16 cellular contexts compared by ENCODE assay signal in genomic region chr14:74739293-74740030, GRCh38. TPM values are rescaled to one million over a fixed set of nuclear protein-coding genes. Genes with fewer than 3 reads are reported as not detected.
DNase-seq lines count a peak whose midpoint lies in the region; ATAC-seq and TF ChIP-seq lines count a peak whose summit lies in the region.
"Had no signal": no experiment of that assay in that cellular context is flagged by ENCODE, and none has a peak within 500 bp of the region (broad histone marks: within the 10 kb centered on the region; RNA-seq: fewer than 3 reads in every experiment).

No MANE protein-coding gene starts in this region.

- peak; percentile 8 for DNase-seq in ACHN
- DNase-seq in HT1080 (ENCODE audit: low read depth) = peak; percentile 23
- no peak for DNase-seq in WTC11 (ENCODE audit: low spot score)
- DNase-seq in fibroblast of pulmonary artery (ENCODE audit: low read depth) = peak; percentile 3
- DNase-seq in cerebellar nuclear complex (lab: John Stamatoyannopoulos, UW) = no peak
- DNase-seq in GM13977 (ENCODE audit: low spot score) = no peak
- no peak for DNase-seq in activated CD8-positive, alpha-beta T cell treated with anti-CD3 and anti-CD28 coated beads for 36 hours
- DNase-seq: AML-193, Caco-2, HFFc6, NCI-H1436, NCI-H2029 treated with DMSO at 0.1 percent for 48 hours, NCI-H510A, Peyer's patch had no signal

- POLR2A ChIA-PET in WTC11 (lab: Charles Lee) = no interaction called here
- POLR2A ChIA-PET in activated CD8-positive, alpha-beta T cell treated with anti-CD3 and anti-CD28 coated beads for 36 hours (lab: Charles Lee) = interaction anchor here (0.6 kb wide), 1 partner anchor 23 kb away, joined by 4 read pairs; no protein-coding TSS in a partner anchor

- H3K4me3 Mint-ChIP-seq in WTC11 = no peak overlapping the region
- H3K4me3 Mint-ChIP-seq in activated CD8-positive, alpha-beta T cell treated with anti-CD3 and anti-CD28 coated beads for 36 hours = no peak overlapping the region
- H3K4me3 Mint-ChIP-seq: HFFc6, IgD-negative memory B cell had no signal

- intact Hi-C loops in activated CD8-positive, alpha-beta T cell treated with anti-CD3 and anti-CD28 coated beads for 36 hours (cut with micrococcal nuclease) = no loop called here

- H3K27me3 Mint-ChIP-seq in WTC11 (ENCODE audit: low read depth) = no peaks in the 10 kb centered on the region
- H3K27me3 Mint-ChIP-seq in activated CD8-positive, alpha-beta T cell treated with anti-CD3 and anti-CD28 coated beads for 36 hours = no peaks in the 10 kb centered on the region
- H3K27me3 Mint-ChIP-seq: IgD-negative memory B cell had no signal

- H3K4me1 Mint-ChIP-seq in WTC11 = no peaks in the 10 kb centered on the region
- peaks cover 4% of the 10 kb centered on the region for H3K4me1 Mint-ChIP-seq in activated CD8-positive, alpha-beta T cell treated with anti-CD3 and anti-CD28 coated beads for 36 hours (ENCODE audit: low read depth)

- H3K9me3 Mint-ChIP-seq in WTC11 = no peaks in the 10 kb centered on the region
- H3K9me3 Mint-ChIP-seq in activated CD8-positive, alpha-beta T cell treated with anti-CD3 and anti-CD28 coated beads for 36 hours = no peaks in the 10 kb centered on the region
- H3K9me3 Mint-ChIP-seq: HFFc6, IgD-negative memory B cell had no signal

- CTCF ChIA-PET in WTC11 (lab: Charles Lee) = no interaction called here
- CTCF ChIA-PET in activated CD8-positive, alpha-beta T cell treated with anti-CD3 and anti-CD28 coated beads for 36 hours (lab: Charles Lee) = no interaction called here

- TF ChIP-seq CTCF in WTC11 (IDR thresholded peaks at IDR 0.05) (no peak), fibroblast of pulmonary artery (IDR thresholded peaks at IDR 0.05; ENCODE audit: low read length, missing control alignments) (no peak), GM13977 (IDR thresholded peaks at IDR 0.05; ENCODE audit: extremely low read depth, insufficient read depth, missing control alignments) (no peak)
- no peak for TF ChIP-seq CTCF in activated CD8-positive, alpha-beta T cell treated with anti-CD3 and anti-CD28 coated beads for 36 hours (IDR thresholded peaks at IDR 0.05)

- in situ Hi-C loops in ACHN (cut with HindIII; ENCODE audit: low pct_ligation_motif_present, low pct_unique_long_range_greater_than_20kb, low sequenced_read_pairs) (no loop called here), GM13977 (cut with MboI; ENCODE audit: low pct_unique_long_range_greater_than_20kb, low sequenced_read_pairs, unreplicated experiment) (no loop called here)

- H3K4me3 ChIP-seq in fibroblast of pulmonary artery (replicated peaks; ENCODE audit: low read depth, low read length) = no peak overlapping the region
- H3K4me3 ChIP-seq: Peyer's patch had no signal

- ATAC-seq in WTC11 (no peak), GM21360 (IDR thresholded peaks at IDR 0.05; ENCODE audit: unreplicated experiment) (no peak)
- ATAC-seq in activated CD8-positive, alpha-beta T cell treated with anti-CD3 and anti-CD28 coated beads for 36 hours = no peak

- peaks cover 19% of the 10 kb centered on the region for H3K36me3 Mint-ChIP-seq in WTC11
- H3K36me3 Mint-ChIP-seq in activated CD8-positive, alpha-beta T cell treated with anti-CD3 and anti-CD28 coated beads for 36 hours (ENCODE audit: low read depth) = peaks cover 24% of the 10 kb centered on the region

- H3K27ac Mint-ChIP-seq in WTC11 = no peak overlapping the region
- no peak overlapping the region for H3K27ac Mint-ChIP-seq in activated CD8-positive, alpha-beta T cell treated with anti-CD3 and anti-CD28 coated beads for 36 hours
- H3K27ac Mint-ChIP-seq: HFFc6, IgD-negative memory B cell had no signal

TF ChIP-seq in WTC11, 78 proteins besides CTCF, POLR2A, EP300 and RAD21:
- TF ChIP-seq GABPB1 (CRISPR knock-in tag; IDR thresholded peaks at IDR 0.05) = no peak
- no peak for TF ChIP-seq MXD4 (CRISPR knock-in tag; IDR thresholded peaks at IDR 0.05; ENCODE audit: borderline replicate concordance)
- TF ChIP-seq IRF2 (CRISPR knock-in tag; IDR thresholded peaks at IDR 0.05; ENCODE audit: borderline replicate concordance, low read depth) = no peak
- peak; percentile 80 for TF ChIP-seq ZNF121 (CRISPR knock-in tag; IDR thresholded peaks at IDR 0.05)
- no peak for TF ChIP-seq HMGA2 (CRISPR knock-in tag; IDR thresholded peaks at IDR 0.05)

RNA-seq across cellular contexts. Expression of gene YLPM1, which starts 23.7 kb away (rescaled TPM):
- 14.0 and 14.1 TPM in 2 replicates for total RNA-seq in HT1080 (2014; rRNA removed; shearing (Covaris generic))
- polyA plus RNA-seq in HT1080 (2015; cell fraction: cytosol; rRNA removed) = 16.8 and 23.2 TPM in 2 replicates
- polyA plus RNA-seq in HT1080 (2015; cell fraction: nucleus; rRNA removed) = 62.4 and 66.8 TPM in 2 replicates
- 65.6 to 67.1 TPM (median 66.6 TPM) in 3 replicates for total RNA-seq in WTC11 (2021)
- 10 to 100 TPM; 43.6 to 49.0 TPM for total RNA-seq in activated CD8-positive, alpha-beta T cell treated with anti-CD3 and anti-CD28 coated beads for 36 hours

RNA-seq across cellular contexts. Expression of gene FCF1, which starts 26.5 kb away (rescaled TPM):
- 22.7 and 62.8 TPM in 2 replicates for total RNA-seq in HT1080 (2014; rRNA removed; shearing (Covaris generic))
- polyA plus RNA-seq in HT1080 (2015; cell fraction: cytosol; rRNA removed) = 52.0 and 64.2 TPM in 2 replicates
- polyA plus RNA-seq in HT1080 (2015; cell fraction: nucleus; rRNA removed) = 43.3 and 51.5 TPM in 2 replicates
- 59.4 to 62.2 TPM (median 61.6 TPM) in 3 replicates for total RNA-seq in WTC11 (2021)
- 10 to 100 TPM; 75.2 to 78.9 TPM for total RNA-seq in activated CD8-positive, alpha-beta T cell treated with anti-CD3 and anti-CD28 coated beads for 36 hours

RNA-seq across cellular contexts. Expression of gene AREL1, which starts 26.6 kb away (rescaled TPM):
- total RNA-seq in HT1080 (2014; rRNA removed; shearing (Covaris generic)) = 30.8 and 45.9 TPM in 2 replicates
- 29.7 and 38.5 TPM in 2 replicates for polyA plus RNA-seq in HT1080 (2015; cell fraction: cytosol; rRNA removed)
- 54.3 and 54.7 TPM in 2 replicates for polyA plus RNA-seq in HT1080 (2015; cell fraction: nucleus; rRNA removed)
- total RNA-seq in WTC11 (2021) = 32.4 to 37.0 TPM (median 32.7 TPM) in 3 replicates
- 10 to 100 TPM; 26.4 to 28.2 TPM for total RNA-seq in activated CD8-positive, alpha-beta T cell treated with anti-CD3 and anti-CD28 coated beads for 36 hours

Comparison
In these comparisons a context has a peak if more than half of its experiments do, and no peak if none do; other contexts are left out.
1. DNase-seq: peak in ACHN (single experiment), HT1080 (single experiment) and fibroblast of pulmonary artery (single experiment); none in WTC11 (single experiment), cerebellar nuclear complex (0 of 2), GM13977 (single experiment) and activated CD8-positive, alpha-beta T cell treated with anti-CD3 and anti-CD28 coated beads for 36 hours (single experiment).